In the genomic region with DNA sequence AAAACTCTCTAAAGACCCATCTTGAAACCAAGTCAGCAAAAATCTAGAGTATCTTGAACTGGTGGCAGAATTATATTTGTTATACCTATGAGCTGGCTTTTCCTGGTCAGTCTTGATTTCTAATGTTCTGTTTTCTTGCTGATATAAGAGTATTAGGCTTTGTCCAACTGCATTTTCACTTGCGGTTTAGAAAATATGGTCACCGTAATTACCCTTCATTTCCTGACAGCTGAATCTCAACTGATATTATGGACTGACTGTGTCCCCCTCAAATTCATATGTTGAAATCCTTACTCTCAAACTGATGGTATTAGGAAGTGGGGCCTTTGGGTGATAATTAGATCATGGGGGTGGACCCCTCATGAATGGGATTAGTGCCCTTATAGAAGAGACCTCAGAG, we compare ENCODE assay signal across 8 cellular contexts.
DNase-seq lines count a peak whose midpoint lies in the region; ATAC-seq and TF ChIP-seq lines count a peak whose summit lies in the region.

No MANE protein-coding gene starts in this region.

- TF ChIP-seq CTCF in DND-41 (IDR thresholded peaks at IDR 0.05; ENCODE audit: borderline replicate concordance, extremely low read depth, low read length, poor library complexity, severe bottlenecking) (no peak), osteocyte (IDR thresholded peaks at IDR 0.05) (no peak)

- H3K27ac Mint-ChIP-seq in osteocyte (ENCODE audit: unreplicated experiment), result peak overlapping the region; percentile 89

- 100% methylated on average over 2 of the region's 2 CpGs for WGBS in HUES64

- H2AFZ ChIP-seq in DND-41 (ENCODE audit: low read depth, low read length), result peak overlapping the region; percentile 53

- H3K9ac ChIP-seq in DND-41 (ENCODE audit: low read depth, low read length) (no peak overlapping the region), HUES64 (ENCODE audit: low read depth, low read length) (no peak overlapping the region)

- H3K36me3 ChIP-seq in DND-41 (ENCODE audit: insufficient read depth, low read length), result no peaks in the 10 kb centered on the region
- no peaks in the 10 kb centered on the region for H3K36me3 ChIP-seq in HUES64 (ENCODE audit: insufficient read depth, low read length)

- peaks cover 7% of the 10 kb centered on the region for H3K4me1 Mint-ChIP-seq in osteocyte (ENCODE audit: unreplicated experiment)

- H3K4me1 ChIP-seq in DND-41 (ENCODE audit: insufficient read depth, low read length), result peaks cover 5% of the 10 kb centered on the region; the same call in 1 of the 2 replicates
- H3K4me1 ChIP-seq in HUES64 (ENCODE audit: insufficient read depth, low read length), result no peaks in the 10 kb centered on the region

- DNase-seq in DND-41 (no peak), caudate nucleus (lab: John Stamatoyannopoulos, UW) (no peak), osteocyte (ENCODE audit: extremely low spot score, unreplicated experiment) (no peak), NCI-H2081 (lab: John Stamatoyannopoulos, UW) (no peak), NK-92 (lab: John Stamatoyannopoulos, UW; ENCODE audit: unreplicated experiment) (no peak), LoVo (ENCODE audit: low spot score) (no peak), SW480 (ENCODE audit: low spot score) (no peak)

- H4K20me1 ChIP-seq in DND-41 (ENCODE audit: insufficient read depth, low read length), result no peaks in the 10 kb centered on the region

- no peak overlapping the region for H3K4me2 ChIP-seq in DND-41 (ENCODE audit: insufficient read depth, low read length)

- H3K4me3 ChIP-seq in DND-41 (ENCODE audit: low read depth in 1 of 2, low read length in 2 of 2) (no peak overlapping the region), HUES64 (ENCODE audit: low read length) (no peak overlapping the region)

- H3K27ac ChIP-seq in DND-41 (ENCODE audit: low read length) (no peak overlapping the region), HUES64 (ENCODE audit: low read depth, low read length) (peak overlapping the region; percentile 22), caudate nucleus (ENCODE audit: low read depth, low read length) (peak overlapping the region; percentile 32)

- H3K36me3 Mint-ChIP-seq in osteocyte (ENCODE audit: unreplicated experiment), result peaks cover 2% of the 10 kb centered on the region

- no peak for ATAC-seq in DND-41 (ENCODE audit: insufficient read depth, low read depth)

- H3K27me3 ChIP-seq in DND-41 (ENCODE audit: insufficient read depth, low read length, poor library complexity), result no peaks in the 10 kb centered on the region
- no peaks in the 10 kb centered on the region for H3K27me3 ChIP-seq in HUES64 (ENCODE audit: insufficient read depth, low read length)

- no peaks in the 10 kb centered on the region for H3K9me3 Mint-ChIP-seq in osteocyte (ENCODE audit: unreplicated experiment)

- H3K79me2 ChIP-seq in DND-41 (ENCODE audit: insufficient read depth, low read length), result no peaks in the 10 kb centered on the region

- no peaks in the 10 kb centered on the region for H3K9me3 ChIP-seq in DND-41 (ENCODE audit: insufficient read depth, low read length, severe bottlenecking)
- no peaks in the 10 kb centered on the region for H3K9me3 ChIP-seq in HUES64 (ENCODE audit: insufficient read depth, low read depth, low read length)

- no peak overlapping the region for H3K4me3 Mint-ChIP-seq in osteocyte (ENCODE audit: unreplicated experiment)

- H3K27me3 Mint-ChIP-seq in osteocyte (ENCODE audit: unreplicated experiment), result no peaks in the 10 kb centered on the region
